In genomic region chr12:127533353-127533752, GRCh38 we compare ENCODE assay signal across 1 cellular context.
TF ChIP-seq lines count a peak whose summit lies in the region.

No MANE protein-coding gene starts in this region.

TF ChIP-seq in HepG2, 621 proteins besides CTCF, POLR2A, EP300 and RAD21 (continued from another document):
- TF ChIP-seq ZNF597 (CRISPR knock-in tag; IDR thresholded peaks at IDR 0.05): no peak
- TF ChIP-seq CEBPB (IDR thresholded peaks at IDR 0.05; ENCODE audit: borderline replicate concordance, low read depth, low read length): peak; percentile 23; the same call in 1 of the 2 replicates
- no peak for TF ChIP-seq REXO4 (CRISPR knock-in tag; IDR thresholded peaks at IDR 0.05; ENCODE audit: borderline replicate concordance)
- TF ChIP-seq ZNF232 (CRISPR knock-in tag; IDR thresholded peaks at IDR 0.05; ENCODE audit: borderline replicate concordance): no peak
